Comparison of ENCODE assay signal across 9 cellular contexts in genomic region chr10:69088471-69088769, GRCh38. TPM values are rescaled to one million over a fixed set of nuclear protein-coding genes. Genes with fewer than 3 reads are reported as not detected.
DNase-seq lines count a peak whose midpoint lies in the region; ATAC-seq and TF ChIP-seq lines count a peak whose summit lies in the region.
"Had no signal": no experiment of that assay in that cellular context is flagged by ENCODE, and none has a peak within 500 bp of the region (broad histone marks: within the 10 kb centered on the region; RNA-seq: fewer than 3 reads in every experiment).

No MANE protein-coding gene starts in this region.

- peak; percentile 28 for DNase-seq in stimulated activated CD4-positive, alpha-beta T cell treated with anti-CD3 and anti-CD28 coated beads, Interleukin-15, amount 100 ng/mL, for 24 hours
- DNase-seq in stimulated activated CD4-positive, alpha-beta T cell treated with anti-CD3 and anti-CD28 coated beads, Interleukin-4, amount 100 ng/mL, for 1 hour: no peak
- no peak for DNase-seq in activated naive CD8-positive, alpha-beta T cell treated with anti-CD3 and anti-CD28 coated beads, Interleukin-2, amount 10 ng/mL, durations not matched to agents 7 days and 5 days
- no peak for DNase-seq in lower lobe of right lung
- DNase-seq in uterus: no peak
- no peak for DNase-seq in SK-N-DZ (ENCODE audit: low spot score)
- no peak for DNase-seq in anterior cingulate cortex (lab: John Stamatoyannopoulos, UW)
- DNase-seq: NCI-H1417 treated with DMSO at 0.1 percent for 48 hours had no signal

- intact Hi-C loops in lower lobe of right lung (cut with DNase I) (no loop called here), uterus (cut with DNase I; ENCODE audit: low total_unique reads) (no loop called here)

- peaks cover 51% of the 10 kb centered on the region for H3K4me1 ChIP-seq in lower lobe of right lung
- H3K4me1 ChIP-seq in uterus: no peaks in the 10 kb centered on the region

- POLR2A ChIA-PET in activated naive CD8-positive, alpha-beta T cell treated with anti-CD3 and anti-CD28 coated beads, Interleukin-2, amount 10 ng/mL, durations not matched to agents 7 days and 5 days (lab: Charles Lee): interaction anchor here (1.0 to 2.5 kb wide), 9 partner anchors 23 to 132 kb away, joined by 3 to 21 read pairs (median 7); partner anchors contain the start of gene DDX21

- H3K36me3 ChIP-seq in lower lobe of right lung: no peaks in the 10 kb centered on the region
- no peaks in the 10 kb centered on the region for H3K36me3 ChIP-seq in uterus

- no peak for ATAC-seq in activated naive CD8-positive, alpha-beta T cell treated with anti-CD3 and anti-CD28 coated beads, Interleukin-2, amount 10 ng/mL, durations not matched to agents 7 days and 5 days (ENCODE audit: low read depth)
- no peak for ATAC-seq in lower lobe of right lung
- no peak for ATAC-seq in HG03196 (IDR thresholded peaks at IDR 0.05; ENCODE audit: unreplicated experiment)

- H3K36me3 Mint-ChIP-seq in activated naive CD8-positive, alpha-beta T cell treated with anti-CD3 and anti-CD28 coated beads, Interleukin-2, amount 10 ng/mL, durations not matched to agents 7 days and 5 days: peaks cover 10% of the 10 kb centered on the region

- no peaks in the 10 kb centered on the region for H3K27me3 Mint-ChIP-seq in activated naive CD8-positive, alpha-beta T cell treated with anti-CD3 and anti-CD28 coated beads, Interleukin-2, amount 10 ng/mL, durations not matched to agents 7 days and 5 days

- TF ChIP-seq CTCF in lower lobe of right lung (IDR thresholded peaks at IDR 0.05): no peak
- no peak for TF ChIP-seq CTCF in uterus (IDR thresholded peaks at IDR 0.05)

- peaks cover 52% of the 10 kb centered on the region for H3K4me1 Mint-ChIP-seq in activated naive CD8-positive, alpha-beta T cell treated with anti-CD3 and anti-CD28 coated beads, Interleukin-2, amount 10 ng/mL, durations not matched to agents 7 days and 5 days

- H3K27me3 ChIP-seq in lower lobe of right lung (ENCODE audit: low read depth) (no peaks in the 10 kb centered on the region), uterus (no peaks in the 10 kb centered on the region)

- peak overlapping the region; percentile 57 for H3K4me3 ChIP-seq in lower lobe of right lung
- peak overlapping the region; percentile 13 to 30 for H3K4me3 ChIP-seq in uterus

- TF ChIP-seq POLR2A in uterus (IDR thresholded peaks at IDR 0.05): no peak

- H3K4me3 Mint-ChIP-seq in activated naive CD8-positive, alpha-beta T cell treated with anti-CD3 and anti-CD28 coated beads, Interleukin-2, amount 10 ng/mL, durations not matched to agents 7 days and 5 days: peak overlapping the region; percentile 86

- peak overlapping the region; percentile 93 for H3K27ac Mint-ChIP-seq in activated naive CD8-positive, alpha-beta T cell treated with anti-CD3 and anti-CD28 coated beads, Interleukin-2, amount 10 ng/mL, durations not matched to agents 7 days and 5 days

- peak overlapping the region; percentile 89 for H3K27ac ChIP-seq in lower lobe of right lung
- peak overlapping the region; percentile 70 to 94 for H3K27ac ChIP-seq in uterus

- no peaks in the 10 kb centered on the region for H3K9me3 Mint-ChIP-seq in activated naive CD8-positive, alpha-beta T cell treated with anti-CD3 and anti-CD28 coated beads, Interleukin-2, amount 10 ng/mL, durations not matched to agents 7 days and 5 days

- no peaks in the 10 kb centered on the region for H3K9me3 ChIP-seq in lower lobe of right lung
- H3K9me3 ChIP-seq in uterus: no peaks in the 10 kb centered on the region

RNA-seq across cellular contexts. Expression of gene SRGN, which starts 0.5 kb away (rescaled TPM):
- total RNA-seq in activated naive CD8-positive, alpha-beta T cell treated with anti-CD3 and anti-CD28 coated beads, Interleukin-2, amount 10 ng/mL, durations not matched to agents 7 days and 5 days: 100 to 1,000 TPM; 162 to 167 TPM
- 232 TPM for total RNA-seq in lower lobe of right lung
- 100 to 1,000 TPM in 2 of 4 donors, 10 to 100 TPM in 2; 36.9 to 281 (median 120) TPM for total RNA-seq in uterus
- polyA plus RNA-seq in SK-N-DZ (2014; cell fraction: cytosol; rRNA removed): not detected in 2 replicates
- not detected in 2 replicates for polyA plus RNA-seq in SK-N-DZ (2014; cell fraction: nucleus; rRNA removed)

RNA-seq across cellular contexts. Expression of gene VPS26A, which starts 35.6 kb away (rescaled TPM):
- 10 to 100 TPM; 46.7 to 49.7 TPM for total RNA-seq in activated naive CD8-positive, alpha-beta T cell treated with anti-CD3 and anti-CD28 coated beads, Interleukin-2, amount 10 ng/mL, durations not matched to agents 7 days and 5 days
- total RNA-seq in lower lobe of right lung: 51.2 TPM
- total RNA-seq in uterus: 10 to 100 TPM; 22.0 to 67.2 (median 52.1) TPM
- 19.1 and 28.5 TPM in 2 replicates for polyA plus RNA-seq in SK-N-DZ (2014; cell fraction: cytosol; rRNA removed)
- 13.1 and 21.7 TPM in 2 replicates for polyA plus RNA-seq in SK-N-DZ (2014; cell fraction: nucleus; rRNA removed)
